In the genomic region with DNA sequence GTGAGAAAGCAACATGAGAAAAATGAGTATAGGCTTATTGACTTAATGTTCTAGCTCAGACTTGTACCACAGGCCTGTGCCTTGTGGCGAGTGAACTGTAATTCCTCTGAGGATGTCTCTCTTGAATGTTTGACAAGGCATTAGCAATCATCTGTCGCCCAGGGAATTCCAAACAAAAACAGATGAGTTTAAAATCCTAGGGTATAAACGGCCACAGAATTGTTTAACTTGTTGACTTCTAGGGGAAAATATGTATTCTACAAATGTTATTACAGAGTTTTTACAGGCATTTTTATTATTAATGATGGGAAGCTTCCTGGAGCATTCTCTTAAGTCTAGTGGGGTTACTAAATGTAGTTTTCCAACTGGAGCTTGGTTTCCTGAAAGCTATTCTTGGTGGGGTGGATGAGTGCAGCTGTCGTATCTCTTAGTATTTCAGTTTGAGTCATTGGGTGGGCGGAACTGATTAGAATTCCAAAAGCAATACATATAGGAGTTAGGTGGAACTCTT, we compare ENCODE assay signal across 8 cellular contexts. TPM values are rescaled to one million over a fixed set of nuclear protein-coding genes. Genes with fewer than 3 reads are reported as not detected.
DNase-seq lines count a peak whose midpoint lies in the region; TF ChIP-seq lines count a peak whose summit lies in the region.
"Had no signal": no experiment of that assay in that cellular context is flagged by ENCODE, and none has a peak within 500 bp of the region (broad histone marks: within the 10 kb centered on the region; RNA-seq: fewer than 3 reads in every experiment).

No MANE protein-coding gene starts in this region.

- in situ Hi-C loops in astrocyte of the spinal cord (cut with HindIII; ENCODE audit: low sequenced_read_pairs): no loop called here

- H3K9ac ChIP-seq in MM.1S (ENCODE audit: low read length): no peak overlapping the region

- H3K36me3 ChIP-seq in hepatocyte (replicated peaks; ENCODE audit: insufficient read depth, low read depth): no peaks in the 10 kb centered on the region
- no peaks in the 10 kb centered on the region for H3K36me3 ChIP-seq in thymus (ENCODE audit: control insufficient read depth, insufficient read depth)
- no peaks in the 10 kb centered on the region for H3K36me3 ChIP-seq in MM.1S (replicated peaks; ENCODE audit: insufficient read depth, low read length)

- no peak overlapping the region for H3K4me3 ChIP-seq in astrocyte of the spinal cord (ENCODE audit: low read depth, low read length)
- H3K4me3 ChIP-seq in hepatocyte: no peak overlapping the region
- no peak overlapping the region for H3K4me3 ChIP-seq in thymus (ENCODE audit: low read length)
- H3K4me3 ChIP-seq in MM.1S (ENCODE audit: low read length): no peak overlapping the region

- H3K9me2 ChIP-seq in hepatocyte (replicated peaks; ENCODE audit: insufficient read depth) (no peaks in the 10 kb centered on the region), MM.1S (replicated peaks; ENCODE audit: insufficient read depth, low read length) (no peaks in the 10 kb centered on the region)

- H2AFZ ChIP-seq in hepatocyte: no peak overlapping the region
- H2AFZ ChIP-seq in MM.1S (ENCODE audit: low read length): no peak overlapping the region

- H3K9me3 ChIP-seq in hepatocyte (ENCODE audit: low read depth) (no peaks in the 10 kb centered on the region), thymus (ENCODE audit: control insufficient read depth) (no peaks in the 10 kb centered on the region), MM.1S (replicated peaks; ENCODE audit: insufficient read depth, low read length) (no peaks in the 10 kb centered on the region)

- WGBS in hepatocyte (ENCODE audit: low lambda C conversion rate, missing lambda C conversion rate): 26% methylated on average over 5 of the region's 5 CpGs
- WGBS in thymus: 92% methylated on average over 5 of the region's 5 CpGs

- peaks cover 25% of the 10 kb centered on the region for H3K4me1 ChIP-seq in hepatocyte (ENCODE audit: insufficient read depth)
- no peaks in the 10 kb centered on the region for H3K4me1 ChIP-seq in thymus (ENCODE audit: control insufficient read depth, insufficient read depth, low read length)
- no peaks in the 10 kb centered on the region for H3K4me1 ChIP-seq in MM.1S (ENCODE audit: low read length)

- H3K27ac ChIP-seq in hepatocyte (peak overlapping the region; percentile 51), thymus (ENCODE audit: low read depth) (peak overlapping the region; percentile 18), MM.1S (ENCODE audit: low read length) (no peak overlapping the region)

- peak; percentile 11 for DNase-seq in HT-29 (ENCODE audit: low spot score)
- DNase-seq in astrocyte of the spinal cord (ENCODE audit: low read depth, low spot score): peak; percentile 82
- no peak for DNase-seq in hepatocyte (ENCODE audit: low spot score)
- no peak for DNase-seq in stimulated activated CD4-positive, alpha-beta T cell treated with anti-CD3 and anti-CD28 coated beads, Interleukin-2, amount 100 ng/mL, for 48 hours
- no peak for DNase-seq in CD1c-positive myeloid dendritic cell (ENCODE audit: extremely low spot score)
- DNase-seq in MM.1S: no peak
- DNase-seq: NCI-H1092 had no signal

- H3K79me2 ChIP-seq in hepatocyte (peaks cover 60% of the 10 kb centered on the region), MM.1S (ENCODE audit: low read length) (peaks cover 100% of the 10 kb centered on the region)

- H3F3A ChIP-seq in MM.1S (ENCODE audit: insufficient read depth, low read length): no peaks in the 10 kb centered on the region

- no peaks in the 10 kb centered on the region for H3K27me3 ChIP-seq in hepatocyte
- H3K27me3 ChIP-seq in thymus (ENCODE audit: control insufficient read depth, insufficient read depth): no peaks in the 10 kb centered on the region
- no peaks in the 10 kb centered on the region for H3K27me3 ChIP-seq in MM.1S (replicated peaks; ENCODE audit: insufficient read depth, low read length)

- H4K20me1 ChIP-seq in hepatocyte (ENCODE audit: insufficient read depth, poor library complexity, severe bottlenecking) (no peaks in the 10 kb centered on the region), MM.1S (ENCODE audit: insufficient read depth, low read length) (peaks cover 22% of the 10 kb centered on the region)

- H3K4me2 ChIP-seq in hepatocyte (peak overlapping the region; percentile 22), MM.1S (ENCODE audit: low read depth, low read length) (no peak overlapping the region)

- TF ChIP-seq CTCF in astrocyte of the spinal cord (IDR thresholded peaks at IDR 0.05; ENCODE audit: low read depth, low read length) (no peak), hepatocyte (IDR thresholded peaks at IDR 0.05; ENCODE audit: poor library complexity) (no peak), MM.1S (IDR thresholded peaks at IDR 0.05; ENCODE audit: low read length) (no peak)

RNA-seq across cellular contexts. Expression of a gene that starts 40.6 kb away (rescaled TPM):
- total RNA-seq in HT-29 (2014; rRNA removed; shearing (Covaris generic)): 4.3 and 9.3 TPM in 2 replicates
- 23.4 and 24.8 TPM in 2 replicates for total RNA-seq in hepatocyte
- polyA plus RNA-seq in hepatocyte (16.8 and 26.5 TPM in 2 replicates), thymus (13.4 TPM)

Comparison
In these comparisons a context has a peak if more than half of its experiments do, and no peak if none do; other contexts are left out.
1. DNase-seq: peak in HT-29 (single experiment) and astrocyte of the spinal cord (single experiment); none in hepatocyte (single experiment), stimulated activated CD4-positive, alpha-beta T cell treated with anti-CD3 and anti-CD28 coated beads, Interleukin-2, amount 100 ng/mL, for 48 hours (0 of 2), CD1c-positive myeloid dendritic cell (single experiment) and MM.1S (single experiment).